ENCODE assay signal across 8 cellular contexts in genomic region chr12:109947511-109947910, GRCh38. TPM values are rescaled to one million over a fixed set of nuclear protein-coding genes. Genes with fewer than 3 reads are reported as not detected.
DNase-seq lines count a peak whose midpoint lies in the region; ATAC-seq and TF ChIP-seq lines count a peak whose summit lies in the region.

No MANE protein-coding gene starts in this region.

- H4K20me1 ChIP-seq in mammary epithelial cell (ENCODE audit: insufficient read depth, low read length): no peaks in the 10 kb centered on the region

- peaks cover 18% of the 10 kb centered on the region for H3K4me1 ChIP-seq in mammary epithelial cell (ENCODE audit: insufficient read depth, low read length)
- no peaks in the 10 kb centered on the region for H3K4me1 ChIP-seq in breast epithelium
- peaks cover 86 to 91% of the 10 kb centered on the region in 2 donors for H3K4me1 ChIP-seq in thyroid gland

- H3K4me3 Mint-ChIP-seq in activated T-helper 17 cell treated with anti-CD3 and anti-CD28 coated beads, Interleukin-2, amount 50 U/mL, for 72 hours: peak overlapping the region; percentile 15
- H3K4me3 Mint-ChIP-seq in immature natural killer cell: no peak overlapping the region
- H3K4me3 Mint-ChIP-seq in chondrocyte (ENCODE audit: unreplicated experiment): no peak overlapping the region

- CTCF ChIA-PET in mammary epithelial cell (lab: Charles Lee; ENCODE audit: low non-redundant PET): no interaction called here

- H3K36me3 ChIP-seq in mammary epithelial cell (ENCODE audit: insufficient read depth, low read length): peaks cover 18% of the 10 kb centered on the region
- H3K36me3 ChIP-seq in breast epithelium: no peaks in the 10 kb centered on the region
- peaks cover 12 to 17% of the 10 kb centered on the region in 2 donors for H3K36me3 ChIP-seq in thyroid gland

- no peak for TF ChIP-seq CTCF in mammary epithelial cell (conservative IDR thresholded peaks at IDR 0.05 in 1 of 2, IDR thresholded peaks at IDR 0.05 in 1 of 2; ENCODE audit: extremely low read depth in 1 of 2, insufficient read depth in 1 of 2, low read depth in 1 of 2, low read length in 2 of 2)
- no peak for TF ChIP-seq CTCF in breast epithelium (IDR thresholded peaks at IDR 0.05)
- TF ChIP-seq CTCF in thyroid gland (IDR thresholded peaks at IDR 0.05): no peak
- TF ChIP-seq CTCF in chondrocyte (IDR thresholded peaks at IDR 0.05): no peak

- no peaks in the 10 kb centered on the region for H3K27me3 Mint-ChIP-seq in activated T-helper 17 cell treated with anti-CD3 and anti-CD28 coated beads, Interleukin-2, amount 50 U/mL, for 72 hours
- H3K27me3 Mint-ChIP-seq in immature natural killer cell (ENCODE audit: low read depth in 3 of 3) (peaks cover 0 to 3% (median 0%) of the 10 kb centered on the region in 3 donors), chondrocyte (ENCODE audit: low read depth) (no peaks in the 10 kb centered on the region)

- in situ Hi-C loops in mammary epithelial cell (cut with MboI; ENCODE audit: low sequenced_read_pairs in 2 of 2): no loop called here

- H3K4me1 Mint-ChIP-seq in activated T-helper 17 cell treated with anti-CD3 and anti-CD28 coated beads, Interleukin-2, amount 50 U/mL, for 72 hours: peaks cover 30% of the 10 kb centered on the region
- H3K4me1 Mint-ChIP-seq in immature natural killer cell: peaks cover 26 to 37% of the 10 kb centered on the region in 2 donors
- peaks cover 74% of the 10 kb centered on the region for H3K4me1 Mint-ChIP-seq in chondrocyte (ENCODE audit: low read depth)

- H3K27me3 ChIP-seq in mammary epithelial cell (ENCODE audit: insufficient read depth, low read length) (no peaks in the 10 kb centered on the region), breast epithelium (no peaks in the 10 kb centered on the region), thyroid gland (no peaks in the 10 kb centered on the region)

- H2AFZ ChIP-seq in mammary epithelial cell (ENCODE audit: low read depth, low read length): no peak overlapping the region

- DNase-seq in mammary epithelial cell (peak; percentile 11), breast epithelium (ENCODE audit: low spot score in 2 of 2) (no peak), immature natural killer cell (no peak), thyroid gland (no peak), chondrocyte (ENCODE audit: low spot score) (no peak)
- DNase-seq in activated CD8-positive, alpha-beta memory T cell treated with anti-CD3 and anti-CD28 coated beads, Interleukin-2, amount 50 U/mL, for 48 hours: no peak

- peak; percentile 23 for ATAC-seq in activated T-helper 17 cell treated with anti-CD3 and anti-CD28 coated beads, Interleukin-2, amount 50 U/mL, for 72 hours (replicated peaks)
- ATAC-seq in HG02870 (IDR thresholded peaks at IDR 0.05; ENCODE audit: unreplicated experiment): no peak

- H3K9me3 Mint-ChIP-seq in activated T-helper 17 cell treated with anti-CD3 and anti-CD28 coated beads, Interleukin-2, amount 50 U/mL, for 72 hours: no peaks in the 10 kb centered on the region
- H3K9me3 Mint-ChIP-seq in immature natural killer cell (no peaks in the 10 kb centered on the region), chondrocyte (ENCODE audit: low read depth) (no peaks in the 10 kb centered on the region)

- no peak overlapping the region for H3K9ac ChIP-seq in mammary epithelial cell (ENCODE audit: insufficient read depth, low read length)

- no peak overlapping the region for H3K4me2 ChIP-seq in mammary epithelial cell (ENCODE audit: insufficient read depth, low read depth, low read length)

- dilution Hi-C loops in mammary epithelial cell (cut with HindIII; ENCODE audit: low sequenced_read_pairs): no loop called here

- WGBS in mammary epithelial cell (ENCODE audit: low coverage, missing lambda C conversion rate): 29% methylated on average over 3 of the region's 3 CpGs
- 30 to 37% methylated on average over 3 of the region's 3 CpGs for WGBS in thyroid gland, 2 donors

- H3K36me3 Mint-ChIP-seq in activated T-helper 17 cell treated with anti-CD3 and anti-CD28 coated beads, Interleukin-2, amount 50 U/mL, for 72 hours (ENCODE audit: low read depth): peaks cover 86% of the 10 kb centered on the region
- peaks cover 23 to 61% (median 37%) of the 10 kb centered on the region in 3 donors for H3K36me3 Mint-ChIP-seq in immature natural killer cell
- peaks cover 22% of the 10 kb centered on the region for H3K36me3 Mint-ChIP-seq in chondrocyte (ENCODE audit: low read depth)

- no peaks in the 10 kb centered on the region for H3K79me2 ChIP-seq in mammary epithelial cell (ENCODE audit: insufficient read depth, low read length)

- TF ChIP-seq POLR2A in breast epithelium (IDR thresholded peaks at IDR 0.05) (no peak), thyroid gland (IDR thresholded peaks at IDR 0.05) (peak in 1 of 2 donors; percentile 0)

- H3K9me3 ChIP-seq in mammary epithelial cell (replicated peaks; ENCODE audit: insufficient read depth, low read length) (no peaks in the 10 kb centered on the region), breast epithelium (no peaks in the 10 kb centered on the region), thyroid gland (no peaks in the 10 kb centered on the region)

- intact Hi-C loops in mammary epithelial cell (cut with micrococcal nuclease) (no loop called here), breast epithelium (cut with DNase I; ENCODE audit: low total_unique reads) (no loop called here), thyroid gland (cut with DNase I) (no loop called here)

- H3K27ac ChIP-seq in mammary epithelial cell (ENCODE audit: insufficient read depth, low read depth, low read length): no peak overlapping the region
- H3K27ac ChIP-seq in breast epithelium: peak overlapping the region in 1 of 2 donors; percentile 45
- peak overlapping the region; percentile 80 to 90 (median 87) for H3K27ac ChIP-seq in thyroid gland

- H3K27ac Mint-ChIP-seq in activated T-helper 17 cell treated with anti-CD3 and anti-CD28 coated beads, Interleukin-2, amount 50 U/mL, for 72 hours: peak overlapping the region; percentile 51
- H3K27ac Mint-ChIP-seq in immature natural killer cell: peak overlapping the region; percentile 42 to 83 (median 74)
- H3K27ac Mint-ChIP-seq in chondrocyte (ENCODE audit: unreplicated experiment): no peak overlapping the region

- no TSS peak for BruUV-seq in mammary epithelial cell (replicated peaks; lab: Mats Ljungman, UMichigan)

- H3K4me3 ChIP-seq in mammary epithelial cell (replicated peaks in 1 of 3; ENCODE audit: insufficient read depth in 1 of 3, low read depth in 2 of 3, low read length in 3 of 3): no peak overlapping the region
- no peak overlapping the region for H3K4me3 ChIP-seq in breast epithelium
- H3K4me3 ChIP-seq in thyroid gland (replicated peaks in 1 of 3): no peak overlapping the region

RNA-seq across cellular contexts. Expression of gene TCHP, which starts 47.4 kb away (rescaled TPM):
- total RNA-seq in mammary epithelial cell (10 to 100 TPM in 1 of 2 donors, 1 to 10 TPM in 1; 4.0 to 19.4 TPM), breast epithelium (10 to 100 TPM; 10.2 to 20.0 (median 18.6) TPM), thyroid gland (10 to 100 TPM; 16.4 to 25.8 (median 24.3) TPM), chondrocyte (9.8 to 12.6 TPM (median 11.7 TPM) in 3 replicates)
- polyA plus RNA-seq in mammary epithelial cell (8.9 TPM), immature natural killer cell (10 to 100 TPM in 1 of 3 donors, 1 to 10 TPM in 2; 2.9 to 22.8 (median 9.1) TPM)
- 7.4 TPM for polyA minus RNA-seq in mammary epithelial cell
- total RNA-seq in activated T-helper 17 cell treated with anti-CD3 and anti-CD28 coated beads, Interleukin-2, amount 50 U/mL, for 72 hours: 10 to 100 TPM in 1 of 2 donors, 1 to 10 TPM in 1; 9.8 to 20.2 TPM

RNA-seq across cellular contexts. Expression of gene GIT2, which starts 48.7 kb away (rescaled TPM):
- 10 to 100 TPM; 26.8 to 30.8 TPM for total RNA-seq in mammary epithelial cell
- polyA plus RNA-seq in mammary epithelial cell: 16.0 TPM
- polyA minus RNA-seq in mammary epithelial cell: 39.9 TPM
- total RNA-seq in breast epithelium: 10 to 100 TPM; 41.3 to 53.1 (median 42.6) TPM
- 10 to 100 TPM; 70.8 to 75.2 TPM for total RNA-seq in activated T-helper 17 cell treated with anti-CD3 and anti-CD28 coated beads, Interleukin-2, amount 50 U/mL, for 72 hours
- polyA plus RNA-seq in immature natural killer cell: 10 to 100 TPM; 54.6 to 100.0 (median 68.7) TPM
- total RNA-seq in thyroid gland: 10 to 100 TPM; 54.4 to 69.4 (median 60.1) TPM
- 35.4 to 48.6 TPM (median 38.1 TPM) in 3 replicates for total RNA-seq in chondrocyte

RNA-seq across cellular contexts. Expression of gene ANKRD13A, which starts 51.7 kb away (rescaled TPM):
- total RNA-seq in mammary epithelial cell: 100 to 1,000 TPM in 1 of 2 donors, 10 to 100 TPM in 1; 51.0 to 160 TPM
- polyA plus RNA-seq in mammary epithelial cell: 48.4 TPM
- polyA minus RNA-seq in mammary epithelial cell: 46.7 TPM
- 100 to 1,000 TPM in 1 of 3 donors, 10 to 100 TPM in 2; 66.4 to 172 (median 88.2) TPM for total RNA-seq in breast epithelium
- 10 to 100 TPM; 61.4 to 68.5 TPM for total RNA-seq in activated T-helper 17 cell treated with anti-CD3 and anti-CD28 coated beads, Interleukin-2, amount 50 U/mL, for 72 hours
- 10 to 100 TPM; 39.8 to 62.9 (median 40.8) TPM for polyA plus RNA-seq in immature natural killer cell
- 100 to 1,000 TPM; 125 to 167 (median 137) TPM for total RNA-seq in thyroid gland
- total RNA-seq in chondrocyte: 34.8 to 37.6 TPM (median 37.6 TPM) in 3 replicates
